16 cellular contexts compared by ENCODE assay signal in genomic region chr12:110941391-110941790, GRCh38. TPM values are rescaled to one million over a fixed set of nuclear protein-coding genes. Genes with fewer than 3 reads are reported as not detected.
DNase-seq lines count a peak whose midpoint lies in the region; ATAC-seq and TF ChIP-seq lines count a peak whose summit lies in the region.
"Had no signal": no experiment of that assay in that cellular context is flagged by ENCODE, and none has a peak within 500 bp of the region (broad histone marks: within the 10 kb centered on the region; RNA-seq: fewer than 3 reads in every experiment).

No MANE protein-coding gene starts in this region.

- intact Hi-C loops in cardiac septum (cut with DNase I), result no loop called here
- intact Hi-C loops in heart right ventricle (cut with DNase I), result loop anchor here in 3 of 10 donors (5.0 kb wide), 3 partner anchors 356 to 371 kb away; no protein-coding TSS in a partner anchor

- peaks cover 6% of the 10 kb centered on the region for H3K4me1 Mint-ChIP-seq in osteocyte (ENCODE audit: unreplicated experiment)
- peaks cover 5% of the 10 kb centered on the region in 2 donors for H3K4me1 Mint-ChIP-seq in immature natural killer cell

- H3K4me3 ChIP-seq in heart right ventricle, result no peak overlapping the region
- H3K4me3 ChIP-seq: BLaER1 treated with 17β-estradiol and CSF1 and Interleukin-3, amounts not matched to agents 10 nM and 100 nM; HAP-1 had no signal

- H3K27ac Mint-ChIP-seq in osteocyte (ENCODE audit: unreplicated experiment), result no peak overlapping the region
- no peak overlapping the region for H3K27ac Mint-ChIP-seq in immature natural killer cell
- H3K27ac Mint-ChIP-seq: B cell; CD8-positive, alpha-beta T cell had no signal

- no peak overlapping the region for H3K27ac ChIP-seq in heart right ventricle
- H3K27ac ChIP-seq: BLaER1 treated with 17β-estradiol and CSF1 and Interleukin-3, amounts not matched to agents 10 nM and 100 nM had no signal

- 82% methylated on average over 6 of the region's 6 CpGs for WGBS in heart right ventricle, 2 donors

- ATAC-seq in heart right ventricle (no peak), GM19328 (IDR thresholded peaks at IDR 0.05; ENCODE audit: unreplicated experiment) (no peak)
- ATAC-seq: CD8-positive, alpha-beta T cell had no signal

- peaks cover 16% of the 10 kb centered on the region for H3K27me3 Mint-ChIP-seq in osteocyte (ENCODE audit: unreplicated experiment)
- H3K27me3 Mint-ChIP-seq in immature natural killer cell (ENCODE audit: low read depth in 3 of 3), result peaks cover 2 to 9% (median 3%) of the 10 kb centered on the region in 3 donors

- H3K36me3 Mint-ChIP-seq in osteocyte (ENCODE audit: unreplicated experiment) (no peaks in the 10 kb centered on the region), immature natural killer cell (peaks cover 0 to 4% (median 0%) of the 10 kb centered on the region in 3 donors)
- H3K36me3 Mint-ChIP-seq: CD8-positive, alpha-beta T cell had no signal

- no peak overlapping the region for H3K4me3 Mint-ChIP-seq in osteocyte (ENCODE audit: unreplicated experiment)
- no peak overlapping the region for H3K4me3 Mint-ChIP-seq in immature natural killer cell
- H3K4me3 Mint-ChIP-seq: B cell; CD8-positive, alpha-beta T cell had no signal

- H3K27me3 ChIP-seq in heart right ventricle, result peaks cover 0 to 12% (median 3%) of the 10 kb centered on the region in 7 donors
- H3K27me3 ChIP-seq: BLaER1 treated with 17β-estradiol and CSF1 and Interleukin-3, amounts not matched to agents 10 nM and 100 nM had no signal

- H3K4me1 ChIP-seq in heart right ventricle, result peaks cover 0 to 10% (median 4%) of the 10 kb centered on the region in 9 donors
- H3K4me1 ChIP-seq: HAP-1 had no signal

- peak; percentile 63 for DNase-seq in cardiac septum (ENCODE audit: low spot score)
- DNase-seq in heart right ventricle, result no peak
- peak; percentile 49 for DNase-seq in islet precursor cell
- DNase-seq in osteocyte (ENCODE audit: extremely low spot score, unreplicated experiment), result peak; percentile 73
- DNase-seq in immature natural killer cell, result no peak
- no peak for DNase-seq in stimulated activated CD4-positive, alpha-beta T cell treated with anti-CD3 and anti-CD28 coated beads, Interleukin-4, amount 100 ng/mL, for 1 hour
- DNase-seq: Calu3; CD8-positive, alpha-beta T cell; DMS79 treated with DMSO at 0.1 percent for 48 hours; GF-D8 had no signal

- H3K9me3 ChIP-seq in heart right ventricle, result peaks cover 0 to 16% (median 10%) of the 10 kb centered on the region in 11 donors

- H3K36me3 ChIP-seq in heart right ventricle, result no peaks in the 10 kb centered on the region
- H3K36me3 ChIP-seq: HAP-1 had no signal

- H3K9me3 Mint-ChIP-seq in osteocyte (ENCODE audit: unreplicated experiment) (peaks cover 9% of the 10 kb centered on the region), immature natural killer cell (peaks cover 0 to 9% (median 0%) of the 10 kb centered on the region in 6 donors)

- TF ChIP-seq CTCF in heart right ventricle (IDR thresholded peaks at IDR 0.05) (no peak), osteocyte (IDR thresholded peaks at IDR 0.05) (no peak)

RNA-seq across cellular contexts. Expression of gene MYL2, which starts 21.0 kb away (rescaled TPM):
- total RNA-seq in cardiac septum, result 24,495 TPM
- over 10,000 TPM; 10,671 to 56,186 (median 34,210) TPM for total RNA-seq in heart right ventricle
- over 10,000 TPM in 1 of 2 donors, 1,000 to 10,000 TPM in 1; 9,270 to 14,204 TPM for polyA plus RNA-seq in heart right ventricle
- not detected in 2 replicates for total RNA-seq in osteocyte
- not detected for polyA plus RNA-seq in immature natural killer cell
- total RNA-seq: Calu3; CD8-positive, alpha-beta T cell; H1; HT-29 had no signal
- polyA plus RNA-seq: H1 had no signal

Comparison
In these comparisons a context has a peak if more than half of its experiments do, and no peak if none do; other contexts are left out.
1. DNase-seq: peak in cardiac septum (single experiment), islet precursor cell (single experiment) and osteocyte (single experiment); none in heart right ventricle (0 of 2), immature natural killer cell (0 of 3) and stimulated activated CD4-positive, alpha-beta T cell treated with anti-CD3 and anti-CD28 coated beads, Interleukin-4, amount 100 ng/mL, for 1 hour (single experiment).
2. RNA of gene MYL2, which starts 21.0 kb away (total RNA-seq): 10,671 to 56,186 TPM in heart right ventricle and 24,495 TPM in cardiac septum (single experiment); not detected in osteocyte; every median in the first group is over 1,000 times any median in the second.